1 cellular context compared by ENCODE assay signal in genomic region chr10:69232252-69232651, GRCh38.
TF ChIP-seq lines count a peak whose summit lies in the region.

No MANE protein-coding gene starts in this region.

TF ChIP-seq in SK-N-SH treated with all-trans-retinoic acid at 6 μM for 48 hours, 23 proteins besides CTCF, POLR2A, EP300 and RAD21 (continued from another document):
- TF ChIP-seq CREB5 (CRISPR knock-in tag; IDR thresholded peaks at IDR 0.05; ENCODE audit: low read depth), result no peak
- no peak for TF ChIP-seq PATZ1 (CRISPR knock-in tag; IDR thresholded peaks at IDR 0.05; ENCODE audit: borderline replicate concordance)
- TF ChIP-seq CSDC2 (CRISPR knock-in tag; IDR thresholded peaks at IDR 0.05), result no peak
- no peak for TF ChIP-seq GLIS3 (CRISPR knock-in tag; IDR thresholded peaks at IDR 0.05)
- no peak for TF ChIP-seq PPARA (CRISPR knock-in tag; IDR thresholded peaks at IDR 0.05; ENCODE audit: borderline replicate concordance)
- TF ChIP-seq ZFP3 (CRISPR knock-in tag; IDR thresholded peaks at IDR 0.05), result no peak
- no peak for TF ChIP-seq ESRRG (CRISPR knock-in tag; IDR thresholded peaks at IDR 0.05)
